Comparison of ENCODE assay signal across 36 cellular contexts in genomic region chr9:96204853-96205252, GRCh38.
"Had no signal": no experiment of that assay in that cellular context is flagged by ENCODE, and none has a peak within 500 bp of the region (broad histone marks: within the 10 kb centered on the region; RNA-seq: fewer than 3 reads in every experiment).

No MANE protein-coding gene starts in this region.

- DNase-seq: activated CD4-positive, alpha-beta memory T cell treated with anti-CD3 and anti-CD28 coated beads, Interleukin-2, amount 10 ng/mL, durations not matched to agents 7 days and 5 days; activated CD4-positive, alpha-beta T cell treated with anti-CD3 and anti-CD28 coated beads for 1 hour; activated CD4-positive, alpha-beta T cell treated with anti-CD3 and anti-CD28 coated beads for 36 hours; activated CD4-positive, alpha-beta T cell treated with anti-CD3 and anti-CD28 coated beads for 48 hours; activated CD4-positive, alpha-beta T cell treated with anti-CD3 and anti-CD28 coated beads, Interleukin-2, amount 10 ng/mL, durations not matched to agents 7 days and 5 days; activated CD4-positive, alpha-beta T cell treated with anti-CD3 and anti-CD28 coated beads, Interleukin-2, amount 50 U/mL, for 48 hours; activated CD4-positive, CD25-positive, alpha-beta regulatory T cell; activated CD8-positive, alpha-beta memory T cell treated with anti-CD3 and anti-CD28 coated beads for 24 hours; activated CD8-positive, alpha-beta memory T cell treated with anti-CD3 and anti-CD28 coated beads, Interleukin-2, amount 10 ng/mL, durations not matched to agents 7 days and 5 days; activated CD8-positive, alpha-beta memory T cell treated with anti-CD3 and anti-CD28 coated beads, Interleukin-2, amount 50 U/mL, for 48 hours; activated CD8-positive, alpha-beta T cell treated with anti-CD3 and anti-CD28 coated beads, Interleukin-2, amount 10 ng/mL, durations not matched to agents 7 days and 5 days; activated effector memory CD4-positive, alpha-beta T cell treated with Interleukin-2 at 50 U/mL for 16 hours; activated gamma-delta T cell; activated naive CD4-positive, alpha-beta T cell treated with anti-CD3 and anti-CD28 coated beads, Interleukin-2, amount 10 ng/mL, durations not matched to agents 7 days and 5 days; activated naive CD4-positive, alpha-beta T cell treated with Interleukin-2 at 50 U/mL for 16 hours; activated naive CD8-positive, alpha-beta T cell treated with anti-CD3 and anti-CD28 coated beads, Interleukin-2, amount 10 ng/mL, durations not matched to agents 7 days and 5 days; activated naive CD8-positive, alpha-beta T cell treated with anti-CD3 and anti-CD28 coated beads, Interleukin-2, amount 50 U/mL, for 24 hours; activated T-cell treated with anti-CD3 and anti-CD28 coated beads, Interleukin-2, amount 50 U/mL, for 24 hours; activated T-cell treated with anti-CD3 and anti-CD28 coated beads, Interleukin-2, amount 50 U/mL, for 48 hours; amygdala; central memory CD4-positive, alpha-beta T cell; T-helper 2 cell; T-helper 9 cell; WERI-Rb-1 had no signal

- H3K27ac ChIP-seq: ascending aorta, cardiac muscle cell, WERI-Rb-1 had no signal

- H3K27ac Mint-ChIP-seq: activated CD4-positive, alpha-beta memory T cell treated with anti-CD3 and anti-CD28 coated beads, Interleukin-2, amount 10 ng/mL, durations not matched to agents 7 days and 5 days; activated CD4-positive, alpha-beta T cell treated with anti-CD3 and anti-CD28 coated beads for 36 hours; activated CD4-positive, alpha-beta T cell treated with anti-CD3 and anti-CD28 coated beads, Interleukin-2, amount 10 ng/mL, durations not matched to agents 7 days and 5 days; activated CD8-positive, alpha-beta memory T cell treated with anti-CD3 and anti-CD28 coated beads, Interleukin-2, amount 10 ng/mL, durations not matched to agents 7 days and 5 days; activated CD8-positive, alpha-beta T cell treated with anti-CD3 and anti-CD28 coated beads, Interleukin-2, amount 10 ng/mL, durations not matched to agents 7 days and 5 days; activated naive CD4-positive, alpha-beta T cell treated with anti-CD3 and anti-CD28 coated beads, Interleukin-2, amount 10 ng/mL, durations not matched to agents 7 days and 5 days; activated naive CD4-positive, alpha-beta T cell treated with anti-CD3 and anti-CD28 coated beads, Interleukin-2, amount 50 U/mL, for 24 hours; activated naive CD8-positive, alpha-beta T cell; activated naive CD8-positive, alpha-beta T cell treated with anti-CD3 and anti-CD28 coated beads, Interleukin-2, amount 10 ng/mL, durations not matched to agents 7 days and 5 days; activated naive CD8-positive, alpha-beta T cell treated with anti-CD3 and anti-CD28 coated beads, Interleukin-2, amount 50 U/mL, for 24 hours; activated T-cell treated with anti-CD3 and anti-CD28 coated beads, Interleukin-2, amount 50 U/mL, for 24 hours; activated T-helper 2 cell treated with anti-CD3 and anti-CD28 coated beads, Interferon-gamma antibody, Interleukin-2, Interleukin-4, amounts not matched to agents 10 μg/mL and 5 μg/mL and 100 μg/mL, durations not matched to agents 14 hours and 24 hours and 36 hours; T-helper 1 cell treated with Interleukin-12 subunit alpha and Interleukin-12 subunit beta and Interleukin-4 antibody, amounts not matched to agents 30 μg/mL and 1 μg/mL, for 36 hours; T-helper 2 cell treated with Interferon-gamma antibody and Interleukin-4, amounts not matched to agents 5 μg/mL and 100 μg/mL, for 36 hours; WTC11 had no signal

- H3K36me3 Mint-ChIP-seq: activated CD8-positive, alpha-beta memory T cell treated with anti-CD3 and anti-CD28 coated beads, Interleukin-2, amount 10 ng/mL, durations not matched to agents 7 days and 5 days; activated naive CD4-positive, alpha-beta T cell treated with anti-CD3 and anti-CD28 coated beads, Interleukin-2, amount 10 ng/mL, durations not matched to agents 7 days and 5 days; activated naive CD4-positive, alpha-beta T cell treated with anti-CD3 and anti-CD28 coated beads, Interleukin-2, amount 50 U/mL, for 24 hours; activated naive CD8-positive, alpha-beta T cell; activated naive CD8-positive, alpha-beta T cell treated with anti-CD3 and anti-CD28 coated beads, Interleukin-2, amount 10 ng/mL, durations not matched to agents 7 days and 5 days; brain; WTC11 had no signal

- FAIRE-seq: bronchial epithelial cell, TTC549 had no signal

- H3K4me1 ChIP-seq: ascending aorta had no signal

- H3K4me3 ChIP-seq: ascending aorta, cardiac muscle cell had no signal

- H3K4me1 Mint-ChIP-seq: activated CD4-positive, alpha-beta memory T cell treated with anti-CD3 and anti-CD28 coated beads, Interleukin-2, amount 10 ng/mL, durations not matched to agents 7 days and 5 days; activated CD4-positive, alpha-beta T cell treated with anti-CD3 and anti-CD28 coated beads for 36 hours; activated CD4-positive, alpha-beta T cell treated with anti-CD3 and anti-CD28 coated beads, Interleukin-2, amount 10 ng/mL, durations not matched to agents 7 days and 5 days; activated naive CD4-positive, alpha-beta T cell treated with anti-CD3 and anti-CD28 coated beads, Interleukin-2, amount 10 ng/mL, durations not matched to agents 7 days and 5 days; activated naive CD4-positive, alpha-beta T cell treated with anti-CD3 and anti-CD28 coated beads, Interleukin-2, amount 50 U/mL, for 24 hours had no signal

- ATAC-seq: activated CD4-positive, alpha-beta T cell treated with anti-CD3 and anti-CD28 coated beads for 36 hours; activated CD4-positive, CD25-positive, alpha-beta regulatory T cell treated with anti-CD3 and anti-CD28 coated beads, Interleukin-2, amount 50 U/mL, for 24 hours; activated CD8-positive, alpha-beta memory T cell treated with anti-CD3 and anti-CD28 coated beads, Interleukin-2, amount 10 ng/mL, durations not matched to agents 7 days and 5 days; activated CD8-positive, alpha-beta T cell treated with anti-CD3 and anti-CD28 coated beads, Interleukin-2, amount 10 ng/mL, durations not matched to agents 7 days and 5 days; activated naive CD8-positive, alpha-beta T cell treated with anti-CD3 and anti-CD28 coated beads, Interleukin-2, amount 50 U/mL, for 24 hours; WTC11 had no signal

- H3K4me3 Mint-ChIP-seq: activated CD4-positive, alpha-beta memory T cell treated with anti-CD3 and anti-CD28 coated beads, Interleukin-2, amount 10 ng/mL, durations not matched to agents 7 days and 5 days; activated CD4-positive, alpha-beta T cell treated with anti-CD3 and anti-CD28 coated beads for 36 hours; activated CD4-positive, alpha-beta T cell treated with anti-CD3 and anti-CD28 coated beads, Interleukin-2, amount 10 ng/mL, durations not matched to agents 7 days and 5 days; activated CD8-positive, alpha-beta memory T cell treated with anti-CD3 and anti-CD28 coated beads, Interleukin-2, amount 10 ng/mL, durations not matched to agents 7 days and 5 days; activated CD8-positive, alpha-beta T cell treated with anti-CD3 and anti-CD28 coated beads, Interleukin-2, amount 10 ng/mL, durations not matched to agents 7 days and 5 days; activated naive CD4-positive, alpha-beta T cell treated with anti-CD3 and anti-CD28 coated beads, Interleukin-2, amount 10 ng/mL, durations not matched to agents 7 days and 5 days; activated naive CD4-positive, alpha-beta T cell treated with anti-CD3 and anti-CD28 coated beads, Interleukin-2, amount 50 U/mL, for 24 hours; activated naive CD8-positive, alpha-beta T cell; activated naive CD8-positive, alpha-beta T cell treated with anti-CD3 and anti-CD28 coated beads, Interleukin-2, amount 10 ng/mL, durations not matched to agents 7 days and 5 days; activated naive CD8-positive, alpha-beta T cell treated with anti-CD3 and anti-CD28 coated beads, Interleukin-2, amount 50 U/mL, for 24 hours; activated T-cell treated with anti-CD3 and anti-CD28 coated beads, Interleukin-2, amount 50 U/mL, for 24 hours; brain; T-helper 1 cell treated with Interleukin-12 subunit alpha and Interleukin-12 subunit beta and Interleukin-4 antibody, amounts not matched to agents 30 μg/mL and 1 μg/mL, for 36 hours; T-helper 2 cell treated with Interferon-gamma antibody and Interleukin-4, amounts not matched to agents 5 μg/mL and 100 μg/mL, for 36 hours; WTC11 had no signal

- H3K9me3 ChIP-seq: ascending aorta had no signal

- H3K27me3 Mint-ChIP-seq: activated naive CD4-positive, alpha-beta T cell treated with anti-CD3 and anti-CD28 coated beads, Interleukin-2, amount 50 U/mL, for 24 hours; activated naive CD8-positive, alpha-beta T cell; activated naive CD8-positive, alpha-beta T cell treated with anti-CD3 and anti-CD28 coated beads, Interleukin-2, amount 50 U/mL, for 24 hours had no signal

- H3K27me3 ChIP-seq: ascending aorta, cardiac muscle cell had no signal

- H3K9me3 Mint-ChIP-seq: activated CD4-positive, alpha-beta memory T cell treated with anti-CD3 and anti-CD28 coated beads, Interleukin-2, amount 10 ng/mL, durations not matched to agents 7 days and 5 days; activated naive CD4-positive, alpha-beta T cell treated with anti-CD3 and anti-CD28 coated beads, Interleukin-2, amount 10 ng/mL, durations not matched to agents 7 days and 5 days; activated naive CD4-positive, alpha-beta T cell treated with anti-CD3 and anti-CD28 coated beads, Interleukin-2, amount 50 U/mL, for 24 hours; activated naive CD8-positive, alpha-beta T cell treated with anti-CD3 and anti-CD28 coated beads, Interleukin-2, amount 50 U/mL, for 24 hours; activated T-cell treated with anti-CD3 and anti-CD28 coated beads, Interleukin-2, amount 50 U/mL, for 24 hours had no signal

- H3K36me3 ChIP-seq: ascending aorta, cardiac muscle cell, WERI-Rb-1 had no signal
